24 cellular contexts compared by ENCODE assay signal in the genomic region with DNA sequence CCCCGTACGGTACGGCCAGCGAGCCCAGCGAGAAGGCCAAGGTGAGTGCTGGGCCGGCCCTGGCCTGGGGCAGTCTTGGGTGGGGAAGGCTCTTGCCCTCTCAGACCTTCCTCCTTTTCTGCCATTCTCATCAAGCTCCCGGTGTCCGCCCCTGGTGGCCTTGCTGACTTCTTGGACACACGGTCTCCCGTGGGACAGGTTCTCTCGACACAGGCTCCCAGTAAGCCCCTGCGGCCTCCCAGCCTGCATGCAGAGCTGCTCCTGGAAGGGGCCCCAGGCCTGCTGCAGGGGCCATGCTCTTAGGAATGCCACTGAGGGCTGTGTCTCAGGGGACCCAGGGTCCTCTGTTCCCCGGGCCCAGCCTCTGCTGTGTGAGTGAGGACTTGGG.
"Had no signal": no experiment of that assay in that cellular context is flagged by ENCODE, and none has a peak within 500 bp of the region (broad histone marks: within the 10 kb centered on the region; RNA-seq: fewer than 3 reads in every experiment).

No MANE protein-coding gene starts in this region.

- H3K4me1 ChIP-seq: SJCRH30 had no signal

- H3K27me3 ChIP-seq: MG63, SJCRH30 had no signal

- H3K4me3 ChIP-seq: MG63, SJCRH30 had no signal

- DNase-seq: Karpas-422; KG1; MG63; NCI-H1092; NCI-H1105 treated with DMSO at 0.1 percent for 48 hours; NCI-H1417 treated with DMSO at 0.1 percent for 48 hours; NCI-H146; NCI-H1694 treated with DMSO at 0.1 percent for 48 hours; NCI-H1930; NCI-H2081; NCI-H2171; NCI-H226; NCI-H446; NCI-H510A; NCI-H524 treated with DMSO at 0.1 percent for 48 hours; NCI-H69; NCI-H774; NK-92 treated with Interleukin-12 subunit alpha and Interleukin-12 subunit beta, amount 100 ng/mL, for 24 hours; PC-3; SHP77 treated with DMSO at 0.1 percent for 48 hours; SJCRH30 had no signal

- ATAC-seq: Panc1, PC-3, SK-N-SH treated with all-trans-retinoic acid at 6 μM for 48 hours had no signal

- H3K27ac ChIP-seq: HL-60, SJCRH30 had no signal

- H3K36me3 ChIP-seq: SJCRH30 had no signal

- H3K9me3 ChIP-seq: MG63, SJCRH30 had no signal
